8 cellular contexts compared by ENCODE assay signal in the genomic region with DNA sequence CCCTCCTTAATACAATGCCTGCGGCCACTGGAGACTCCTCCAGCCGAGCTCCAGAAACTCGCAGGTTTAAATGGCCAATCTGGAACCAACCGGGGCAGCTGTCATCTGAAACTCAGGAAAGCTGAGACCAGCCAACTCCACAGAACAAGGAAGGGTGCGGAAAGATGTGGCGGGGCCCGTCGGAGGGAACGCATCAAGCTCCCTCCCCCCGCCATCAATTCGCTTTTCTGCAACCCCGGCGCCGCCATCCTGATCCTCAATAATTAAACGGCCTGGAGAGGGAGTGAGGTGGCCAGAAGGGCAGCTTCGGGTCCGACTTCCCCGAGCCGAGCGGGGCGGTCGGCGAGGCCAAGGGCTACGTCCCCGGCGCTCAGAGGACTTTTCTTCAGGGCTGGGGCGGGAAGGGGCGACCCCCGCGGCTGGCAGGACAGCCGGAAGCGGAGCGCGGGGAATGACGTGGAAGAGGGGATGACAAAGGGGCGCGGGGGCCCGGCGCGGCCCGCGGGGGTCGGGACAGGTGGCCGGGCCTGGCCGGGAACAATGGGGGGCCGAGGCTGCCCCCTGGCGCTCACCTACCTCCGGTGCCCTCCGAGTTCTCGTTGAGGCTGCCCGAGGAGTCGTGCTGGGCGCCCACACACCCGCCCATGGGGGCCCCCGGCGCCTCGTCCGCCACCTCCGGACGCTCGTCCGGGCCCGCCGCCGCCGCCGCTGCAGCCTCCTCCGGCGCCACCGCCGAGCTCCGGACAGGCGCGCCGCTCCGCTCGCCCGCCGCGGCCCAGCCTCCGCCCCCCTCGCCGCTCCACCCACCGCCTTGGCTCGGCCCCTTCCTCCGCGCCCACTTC. TPM values are rescaled to one million over a fixed set of nuclear protein-coding genes. Genes with fewer than 3 reads are reported as not detected.
DNase-seq lines count a peak whose midpoint lies in the region; ATAC-seq and TF ChIP-seq lines count a peak whose summit lies in the region.

A gene with protein sequence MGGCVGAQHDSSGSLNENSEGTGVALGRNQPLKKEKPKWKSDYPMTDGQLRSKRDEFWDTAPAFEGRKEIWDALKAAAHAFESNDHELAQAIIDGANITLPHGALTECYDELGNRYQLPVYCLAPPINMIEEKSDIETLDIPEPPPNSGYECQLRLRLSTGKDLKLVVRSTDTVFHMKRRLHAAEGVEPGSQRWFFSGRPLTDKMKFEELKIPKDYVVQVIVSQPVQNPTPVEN (minus strand): TSS at position 745 of the 842 bp plus-strand sequence. CDS start 99 bp downstream, at position 646.

- POLR2A ChIA-PET in SK-N-SH (lab: Yijun Ruan, JAX) = interaction anchor here (0.5 to 2.0 kb wide), 8 partner anchors 9 to 277 kb away, joined by 3 to 9 read pairs (median 3); partner anchors contain the start of gene FBXW11

- H2BK120ac ChIP-seq in trophoblast cell (ENCODE audit: insufficient read depth, low read length, poor library complexity) = peak within 1 kb of the TSS; percentile 92

- peak within 1 kb of the TSS; percentile 76 for H3K27ac Mint-ChIP-seq in activated naive CD8-positive, alpha-beta T cell treated with anti-CD3 and anti-CD28 coated beads, Interleukin-2, amount 50 U/mL, for 24 hours

- H2BK5ac ChIP-seq in trophoblast cell (ENCODE audit: low read depth, low read length, poor library complexity) = peak within 1 kb of the TSS; percentile 96

- peak; percentile 45 for TF ChIP-seq RAD21 in SK-N-SH (IDR thresholded peaks at IDR 0.05; ENCODE audit: low read length)

- H3K27me3 Mint-ChIP-seq in activated naive CD8-positive, alpha-beta T cell treated with anti-CD3 and anti-CD28 coated beads, Interleukin-2, amount 50 U/mL, for 24 hours = no peaks in the 10 kb centered on the region

- H2AK5ac ChIP-seq in trophoblast cell (ENCODE audit: low read length) = peak within 1 kb of the TSS; percentile 92

- H3K9me2 ChIP-seq in SK-N-SH = no peaks in the 10 kb centered on the region

- peak; percentile 87 for ATAC-seq in GM21723 (IDR thresholded peaks at IDR 0.05; ENCODE audit: unreplicated experiment)
- ATAC-seq in activated naive CD8-positive, alpha-beta T cell treated with anti-CD3 and anti-CD28 coated beads, Interleukin-2, amount 50 U/mL, for 24 hours = peak; percentile 88

- H3K4me1 Mint-ChIP-seq in activated naive CD8-positive, alpha-beta T cell treated with anti-CD3 and anti-CD28 coated beads, Interleukin-2, amount 50 U/mL, for 24 hours = peaks cover 32% of the 10 kb centered on the region

- TF ChIP-seq POLR2A in tibial nerve (IDR thresholded peaks at IDR 0.05) = peak in 1 of 2 donors; percentile 7

- CTCF ChIA-PET in SK-N-SH (lab: Yijun Ruan, JAX) = interaction anchor here (0.7 to 4.4 kb wide), 29 partner anchors 8 to 191 kb away, joined by 3 to 39 read pairs (median 4); partner anchors contain the start of gene STK10

- TF ChIP-seq CTCF in SK-N-SH (IDR thresholded peaks at IDR 0.05) (peak; percentile 56), cardiac muscle cell (IDR thresholded peaks at IDR 0.05; ENCODE audit: low read depth, low read length) (peak; percentile 45), tibial nerve (IDR thresholded peaks at IDR 0.05) (peak; percentile 57 to 85 (median 63))

- peak within 1 kb of the TSS; percentile 97 for H3K18ac ChIP-seq in trophoblast cell (ENCODE audit: low read length)

- H3K4me1 ChIP-seq in SK-N-SH (ENCODE audit: control insufficient read depth in 1 of 2, insufficient read depth in 2 of 2, low read depth in 1 of 2, low read length in 1 of 2) = peaks cover 5 to 8% of the 10 kb centered on the region in 2 experiments; a peak in 3 of 4 replicates
- H3K4me1 ChIP-seq in cardiac muscle cell (ENCODE audit: low read depth) = peaks cover 11% of the 10 kb centered on the region
- peaks cover 4% of the 10 kb centered on the region in 2 experiments for H3K4me1 ChIP-seq in trophoblast cell (ENCODE audit: control insufficient read depth in 1 of 2, insufficient read depth in 2 of 2, low read length in 2 of 2)
- H3K4me1 ChIP-seq in tibial nerve = peaks cover 0 to 41% (median 17%) of the 10 kb centered on the region in 4 donors

- peak within 1 kb of the TSS; percentile 83 for H3K4me3 Mint-ChIP-seq in activated naive CD8-positive, alpha-beta T cell treated with anti-CD3 and anti-CD28 coated beads, Interleukin-2, amount 50 U/mL, for 24 hours

- peak; percentile 85 for DNase-seq in ELR (ENCODE audit: low read depth)
- DNase-seq in KBM-7 = peak; percentile 68
- DNase-seq in SK-N-SH = peak; percentile 94
- DNase-seq in activated naive CD8-positive, alpha-beta T cell treated with anti-CD3 and anti-CD28 coated beads, Interleukin-2, amount 50 U/mL, for 24 hours = peak; percentile 81
- peak; percentile 87 to 90 for DNase-seq in cardiac muscle cell (ENCODE audit: low read depth in 1 of 2, low spot score in 1 of 2)
- peak; percentile 70 to 82 for DNase-seq in trophoblast cell
- DNase-seq in tibial nerve (ENCODE audit: low spot score in 2 of 2) = peak; percentile 70 to 75

- H3K4ac ChIP-seq in trophoblast cell (ENCODE audit: low read depth, low read length) = peak within 1 kb of the TSS; percentile 90

- H3K79me2 ChIP-seq in SK-N-SH (ENCODE audit: insufficient read depth) = peaks cover 52% of the 10 kb centered on the region
- H3K79me2 ChIP-seq in trophoblast cell (ENCODE audit: control insufficient read depth, insufficient read depth, low read length, poor library complexity) = peaks cover 27% of the 10 kb centered on the region

- peaks cover 49% of the 10 kb centered on the region for H4K20me1 ChIP-seq in SK-N-SH (ENCODE audit: insufficient read depth)

- peaks cover 0 to 12% of the 10 kb centered on the region in 2 experiments for H3K36me3 ChIP-seq in SK-N-SH (replicated peaks in 1 of 2; ENCODE audit: control insufficient read depth in 1 of 2, insufficient read depth in 2 of 2, low read length in 1 of 2)
- no peaks in the 10 kb centered on the region for H3K36me3 ChIP-seq in cardiac muscle cell
- H3K36me3 ChIP-seq in trophoblast cell (ENCODE audit: control insufficient read depth in 1 of 2, insufficient read depth in 2 of 2, low read length in 2 of 2) = peaks cover 0 to 2% of the 10 kb centered on the region in 2 experiments
- no peaks in the 10 kb centered on the region for H3K36me3 ChIP-seq in tibial nerve

- peak within 1 kb of the TSS; percentile 89 for H3K9ac ChIP-seq in SK-N-SH
- peak within 1 kb of the TSS; percentile 97 for H3K9ac ChIP-seq in trophoblast cell (ENCODE audit: low read length)

- peak within 1 kb of the TSS; percentile 98 for H4K8ac ChIP-seq in trophoblast cell (ENCODE audit: low read depth, low read length)

- no peaks in the 10 kb centered on the region for H3K9me3 Mint-ChIP-seq in activated naive CD8-positive, alpha-beta T cell treated with anti-CD3 and anti-CD28 coated beads, Interleukin-2, amount 50 U/mL, for 24 hours

- peak within 1 kb of the TSS; percentile 63 for H2BK12ac ChIP-seq in trophoblast cell (ENCODE audit: low read length)

- TF ChIP-seq EP300 in SK-N-SH (IDR thresholded peaks at IDR 0.05; ENCODE audit: borderline replicate concordance in 1 of 2, low read depth in 1 of 2, low read length in 1 of 2) = no peak
- TF ChIP-seq EP300 in tibial nerve (IDR thresholded peaks at IDR 0.05) = peak in 1 of 2 donors; percentile 42

- WGBS in SK-N-SH (ENCODE audit: low lambda C conversion rate) = 0% methylated on average over 15 of the region's 87 CpGs
- no CpG with 5 or more reads among the region's 87 CpGs for WGBS in trophoblast cell (ENCODE audit: extremely low coverage, insufficient coverage, insufficient read length)
- WGBS in tibial nerve, 2 donors = 0 to 1% methylated on average over 29 to 57 of the region's 87 CpGs

- H3K23ac ChIP-seq in trophoblast cell (ENCODE audit: low read length) = no peak within 1 kb of the TSS

- H3K14ac ChIP-seq in trophoblast cell (ENCODE audit: low read length) = peak within 1 kb of the TSS; percentile 95

- H3K27me3 ChIP-seq in SK-N-SH (ENCODE audit: insufficient read depth) = no peaks in the 10 kb centered on the region
- H3K27me3 ChIP-seq in cardiac muscle cell = no peaks in the 10 kb centered on the region
- H3K27me3 ChIP-seq in trophoblast cell (ENCODE audit: insufficient read depth, low read length) = no peaks in the 10 kb centered on the region
- no peaks in the 10 kb centered on the region for H3K27me3 ChIP-seq in tibial nerve

- peak within 1 kb of the TSS; percentile 89 for H4K91ac ChIP-seq in trophoblast cell (ENCODE audit: low read depth, low read length)

- H3K27ac ChIP-seq in SK-N-SH (ENCODE audit: low read depth in 2 of 2, low read length in 1 of 2) (peak within 1 kb of the TSS; percentile 67 to 86), cardiac muscle cell (peak within 1 kb of the TSS; percentile 88), trophoblast cell (ENCODE audit: low read depth, low read length) (peak within 1 kb of the TSS; percentile 95), tibial nerve (peak within 1 kb of the TSS; percentile 95 to 99 (median 97))

- in situ Hi-C loops in KBM-7 (cut with MboI; ENCODE audit: low pct_unique_long_range_greater_than_20kb, low sequenced_read_pairs) = no loop called here

- peaks cover 16% of the 10 kb centered on the region for H3K79me1 ChIP-seq in trophoblast cell (ENCODE audit: low read length)

- peak within 1 kb of the TSS; percentile 95 for H2AFZ ChIP-seq in SK-N-SH (ENCODE audit: low read depth)
- H2AFZ ChIP-seq in trophoblast cell (ENCODE audit: insufficient read depth, low read length, poor library complexity) = peak within 1 kb of the TSS; percentile 83

- H3K4me2 ChIP-seq in SK-N-SH (peak within 1 kb of the TSS; percentile 94), trophoblast cell (ENCODE audit: low read length) (peak within 1 kb of the TSS; percentile 83)

- peak within 1 kb of the TSS; percentile 81 for H4K12ac ChIP-seq in trophoblast cell (ENCODE audit: low read depth, low read length)

- no peaks in the 10 kb centered on the region for H3K9me3 ChIP-seq in SK-N-SH
- H3K9me3 ChIP-seq in cardiac muscle cell (ENCODE audit: low read depth) = no peaks in the 10 kb centered on the region
- no peaks in the 10 kb centered on the region for H3K9me3 ChIP-seq in trophoblast cell (ENCODE audit: insufficient read depth, low read depth, low read length)
- no peaks in the 10 kb centered on the region for H3K9me3 ChIP-seq in tibial nerve

- H3K36me3 Mint-ChIP-seq in activated naive CD8-positive, alpha-beta T cell treated with anti-CD3 and anti-CD28 coated beads, Interleukin-2, amount 50 U/mL, for 24 hours (ENCODE audit: low read depth) = peaks cover 8% of the 10 kb centered on the region

- peak within 1 kb of the TSS; percentile 77 to 94 for H3K4me3 ChIP-seq in SK-N-SH (ENCODE audit: low read depth in 2 of 2, low read length in 1 of 2)
- H3K4me3 ChIP-seq in cardiac muscle cell = peak within 1 kb of the TSS; percentile 89
- H3K4me3 ChIP-seq in trophoblast cell (ENCODE audit: low read depth, low read length) = peak within 1 kb of the TSS; percentile 97
- H3K4me3 ChIP-seq in tibial nerve = peak within 1 kb of the TSS; percentile 73 to 95 (median 92)

- H3F3A ChIP-seq in SK-N-SH (replicated peaks; ENCODE audit: insufficient read depth) = peaks cover 14% of the 10 kb centered on the region

RNA-seq across cellular contexts. Expression of the gene that starts here (rescaled TPM):
- polyA plus RNA-seq in SK-N-SH (2012; rRNA removed) = 13.8 and 15.5 TPM in 2 replicates
- polyA plus RNA-seq in SK-N-SH (2012; cell fraction: cytosol; rRNA removed) = 21.8 and 23.7 TPM in 2 replicates
- polyA plus RNA-seq in SK-N-SH (2012; cell fraction: nucleus; rRNA removed) = 4.6 and 7.5 TPM in 2 replicates
- 23.9 and 29.8 TPM in 2 replicates for total RNA-seq in cardiac muscle cell
- 26.2 and 28.4 TPM in 2 replicates for polyA plus RNA-seq in cardiac muscle cell
- 30.4 and 31.5 TPM in 2 replicates for polyA plus RNA-seq in trophoblast cell (2013)
- 10 to 100 TPM; 19.4 to 31.0 (median 26.2) TPM for total RNA-seq in tibial nerve

Comparison
In these comparisons a context has a peak if more than half of its experiments do, and no peak if none do; other contexts are left out.
1. Peak in every context shown above with its lines: DNase-seq, ATAC-seq, H3K4me3 ChIP-seq and H3K27ac ChIP-seq.